Comparison of ENCODE assay signal across 1 cellular context in the genomic region with DNA sequence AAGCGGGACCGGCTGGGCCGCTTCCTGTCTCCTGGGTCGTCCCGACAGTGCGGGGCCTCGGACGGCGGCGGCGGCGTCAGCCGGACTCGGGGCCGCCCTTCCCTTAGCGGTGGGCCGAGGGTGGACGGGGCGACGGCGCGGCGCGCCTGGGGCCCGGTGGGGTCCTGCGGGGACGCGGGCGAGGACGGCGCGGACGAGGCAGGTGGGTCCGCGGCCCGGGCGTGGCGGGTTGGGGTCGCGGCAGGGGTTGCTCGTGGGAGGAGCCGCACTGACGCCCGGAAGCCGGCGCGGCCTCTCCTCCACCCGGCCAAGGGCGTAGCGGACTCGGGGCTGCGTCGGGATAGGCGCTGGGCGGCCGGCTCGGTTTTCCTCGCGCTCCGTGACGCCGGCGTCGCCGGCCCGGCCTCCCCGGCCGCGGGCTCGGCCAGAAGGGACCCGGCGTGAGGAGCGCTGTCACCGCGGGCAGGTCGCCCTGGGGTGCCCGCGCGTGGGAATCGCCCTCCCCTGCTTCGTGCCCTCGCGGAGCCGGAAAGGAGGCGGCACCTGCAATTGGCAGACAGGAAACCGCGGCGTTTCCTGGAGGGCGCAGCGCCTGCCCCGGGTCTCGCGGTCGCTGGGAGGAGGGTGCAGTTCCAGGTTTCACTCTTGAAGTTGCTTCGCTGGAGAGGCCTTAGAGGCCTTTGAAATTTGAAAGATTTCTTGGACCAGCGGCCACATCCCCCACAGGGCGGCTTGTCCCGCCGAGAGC.
A peak's percentile ranks its signal among the peaks of the same experiment; 100 is the strongest.
TF ChIP-seq lines count a peak whose summit lies in the region.

No MANE protein-coding gene starts in this region.

TF ChIP-seq in H1, 55 proteins besides CTCF, POLR2A, EP300 and RAD21:
- TF ChIP-seq SIX5 (IDR thresholded peaks at IDR 0.05; ENCODE audit: low read depth, low read length): no peak
- TF ChIP-seq RBBP5 (IDR thresholded peaks at IDR 0.05; ENCODE audit: borderline replicate concordance, low read depth, low read length): no peak
- TF ChIP-seq CBX8 (IDR thresholded peaks at IDR 0.05; ENCODE audit: borderline replicate concordance, low read depth, low read length): no peak
- TF ChIP-seq ASH2L (IDR thresholded peaks at IDR 0.05; ENCODE audit: low read length): peak; percentile 11
- peak; percentile 34 for TF ChIP-seq KDM4A (IDR thresholded peaks at IDR 0.05; ENCODE audit: low read depth, low read length, severe bottlenecking)
- TF ChIP-seq EGR1 (IDR thresholded peaks at IDR 0.05; ENCODE audit: borderline replicate concordance, low read depth, low read length): 0 out of 2 replicates have a peak, but pooled peaks have one; percentile 2
- TF ChIP-seq, protein P1, sequence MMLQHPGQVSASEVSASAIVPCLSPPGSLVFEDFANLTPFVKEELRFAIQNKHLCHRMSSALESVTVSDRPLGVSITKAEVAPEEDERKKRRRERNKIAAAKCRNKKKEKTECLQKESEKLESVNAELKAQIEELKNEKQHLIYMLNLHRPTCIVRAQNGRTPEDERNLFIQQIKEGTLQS (IDR thresholded peaks at IDR 0.05; ENCODE audit: insufficient read depth, low read depth, low read length): no peak
- TF ChIP-seq KDM5A (IDR thresholded peaks at IDR 0.05; ENCODE audit: low read length): no peak
- TF ChIP-seq GABPA (IDR thresholded peaks at IDR 0.05; ENCODE audit: borderline replicate concordance, insufficient read depth, low read length): 0 out of 2 replicates have a peak, but pooled peaks have one; percentile 8
- no peak for TF ChIP-seq CHD1 (IDR thresholded peaks at IDR 0.05; ENCODE audit: low read depth, low read length)
- TF ChIP-seq, protein P2, sequence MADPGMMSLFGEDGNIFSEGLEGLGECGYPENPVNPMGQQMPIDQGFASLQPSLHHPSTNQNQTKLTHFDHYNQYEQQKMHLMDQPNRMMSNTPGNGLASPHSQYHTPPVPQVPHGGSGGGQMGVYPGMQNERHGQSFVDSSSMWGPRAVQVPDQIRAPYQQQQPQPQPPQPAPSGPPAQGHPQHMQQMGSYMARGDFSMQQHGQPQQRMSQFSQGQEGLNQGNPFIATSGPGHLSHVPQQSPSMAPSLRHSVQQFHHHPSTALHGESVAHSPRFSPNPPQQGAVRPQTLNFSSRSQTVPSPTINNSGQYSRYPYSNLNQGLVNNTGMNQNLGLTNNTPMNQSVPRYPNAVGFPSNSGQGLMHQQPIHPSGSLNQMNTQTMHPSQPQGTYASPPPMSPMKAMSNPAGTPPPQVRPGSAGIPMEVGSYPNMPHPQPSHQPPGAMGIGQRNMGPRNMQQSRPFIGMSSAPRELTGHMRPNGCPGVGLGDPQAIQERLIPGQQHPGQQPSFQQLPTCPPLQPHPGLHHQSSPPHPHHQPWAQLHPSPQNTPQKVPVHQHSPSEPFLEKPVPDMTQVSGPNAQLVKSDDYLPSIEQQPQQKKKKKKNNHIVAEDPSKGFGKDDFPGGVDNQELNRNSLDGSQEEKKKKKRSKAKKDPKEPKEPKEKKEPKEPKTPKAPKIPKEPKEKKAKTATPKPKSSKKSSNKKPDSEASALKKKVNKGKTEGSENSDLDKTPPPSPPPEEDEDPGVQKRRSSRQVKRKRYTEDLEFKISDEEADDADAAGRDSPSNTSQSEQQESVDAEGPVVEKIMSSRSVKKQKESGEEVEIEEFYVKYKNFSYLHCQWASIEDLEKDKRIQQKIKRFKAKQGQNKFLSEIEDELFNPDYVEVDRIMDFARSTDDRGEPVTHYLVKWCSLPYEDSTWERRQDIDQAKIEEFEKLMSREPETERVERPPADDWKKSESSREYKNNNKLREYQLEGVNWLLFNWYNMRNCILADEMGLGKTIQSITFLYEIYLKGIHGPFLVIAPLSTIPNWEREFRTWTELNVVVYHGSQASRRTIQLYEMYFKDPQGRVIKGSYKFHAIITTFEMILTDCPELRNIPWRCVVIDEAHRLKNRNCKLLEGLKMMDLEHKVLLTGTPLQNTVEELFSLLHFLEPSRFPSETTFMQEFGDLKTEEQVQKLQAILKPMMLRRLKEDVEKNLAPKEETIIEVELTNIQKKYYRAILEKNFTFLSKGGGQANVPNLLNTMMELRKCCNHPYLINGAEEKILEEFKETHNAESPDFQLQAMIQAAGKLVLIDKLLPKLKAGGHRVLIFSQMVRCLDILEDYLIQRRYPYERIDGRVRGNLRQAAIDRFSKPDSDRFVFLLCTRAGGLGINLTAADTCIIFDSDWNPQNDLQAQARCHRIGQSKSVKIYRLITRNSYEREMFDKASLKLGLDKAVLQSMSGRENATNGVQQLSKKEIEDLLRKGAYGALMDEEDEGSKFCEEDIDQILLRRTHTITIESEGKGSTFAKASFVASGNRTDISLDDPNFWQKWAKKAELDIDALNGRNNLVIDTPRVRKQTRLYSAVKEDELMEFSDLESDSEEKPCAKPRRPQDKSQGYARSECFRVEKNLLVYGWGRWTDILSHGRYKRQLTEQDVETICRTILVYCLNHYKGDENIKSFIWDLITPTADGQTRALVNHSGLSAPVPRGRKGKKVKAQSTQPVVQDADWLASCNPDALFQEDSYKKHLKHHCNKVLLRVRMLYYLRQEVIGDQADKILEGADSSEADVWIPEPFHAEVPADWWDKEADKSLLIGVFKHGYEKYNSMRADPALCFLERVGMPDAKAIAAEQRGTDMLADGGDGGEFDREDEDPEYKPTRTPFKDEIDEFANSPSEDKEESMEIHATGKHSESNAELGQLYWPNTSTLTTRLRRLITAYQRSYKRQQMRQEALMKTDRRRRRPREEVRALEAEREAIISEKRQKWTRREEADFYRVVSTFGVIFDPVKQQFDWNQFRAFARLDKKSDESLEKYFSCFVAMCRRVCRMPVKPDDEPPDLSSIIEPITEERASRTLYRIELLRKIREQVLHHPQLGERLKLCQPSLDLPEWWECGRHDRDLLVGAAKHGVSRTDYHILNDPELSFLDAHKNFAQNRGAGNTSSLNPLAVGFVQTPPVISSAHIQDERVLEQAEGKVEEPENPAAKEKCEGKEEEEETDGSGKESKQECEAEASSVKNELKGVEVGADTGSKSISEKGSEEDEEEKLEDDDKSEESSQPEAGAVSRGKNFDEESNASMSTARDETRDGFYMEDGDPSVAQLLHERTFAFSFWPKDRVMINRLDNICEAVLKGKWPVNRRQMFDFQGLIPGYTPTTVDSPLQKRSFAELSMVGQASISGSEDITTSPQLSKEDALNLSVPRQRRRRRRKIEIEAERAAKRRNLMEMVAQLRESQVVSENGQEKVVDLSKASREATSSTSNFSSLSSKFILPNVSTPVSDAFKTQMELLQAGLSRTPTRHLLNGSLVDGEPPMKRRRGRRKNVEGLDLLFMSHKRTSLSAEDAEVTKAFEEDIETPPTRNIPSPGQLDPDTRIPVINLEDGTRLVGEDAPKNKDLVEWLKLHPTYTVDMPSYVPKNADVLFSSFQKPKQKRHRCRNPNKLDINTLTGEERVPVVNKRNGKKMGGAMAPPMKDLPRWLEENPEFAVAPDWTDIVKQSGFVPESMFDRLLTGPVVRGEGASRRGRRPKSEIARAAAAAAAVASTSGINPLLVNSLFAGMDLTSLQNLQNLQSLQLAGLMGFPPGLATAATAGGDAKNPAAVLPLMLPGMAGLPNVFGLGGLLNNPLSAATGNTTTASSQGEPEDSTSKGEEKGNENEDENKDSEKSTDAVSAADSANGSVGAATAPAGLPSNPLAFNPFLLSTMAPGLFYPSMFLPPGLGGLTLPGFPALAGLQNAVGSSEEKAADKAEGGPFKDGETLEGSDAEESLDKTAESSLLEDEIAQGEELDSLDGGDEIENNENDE (IDR thresholded peaks at IDR 0.05; ENCODE audit: insufficient replicate concordance, low read length): no peak
- TF ChIP-seq NRF1 (IDR thresholded peaks at IDR 0.05; ENCODE audit: low read depth, low read length): no peak
- no peak for TF ChIP-seq NANOG (IDR thresholded peaks at IDR 0.05; ENCODE audit: insufficient read depth, low read depth, low read length, poor library complexity, severe bottlenecking)
- TF ChIP-seq HDAC6 (IDR thresholded peaks at IDR 0.05; ENCODE audit: low read depth, low read length): no peak
- no peak for TF ChIP-seq BCL11A (IDR thresholded peaks at IDR 0.05; ENCODE audit: low read depth in 2 of 2, low read length in 2 of 2)
- no peak for TF ChIP-seq MAFK (IDR thresholded peaks at IDR 0.05; ENCODE audit: low read depth, low read length)
- no peak for TF ChIP-seq RFX5 (IDR thresholded peaks at IDR 0.05; ENCODE audit: borderline replicate concordance, low read depth, low read length)
- TF ChIP-seq POLR2AphosphoS5 (IDR thresholded peaks at IDR 0.05; ENCODE audit: low read depth, low read length): no peak
- TF ChIP-seq HDAC2 (IDR thresholded peaks at IDR 0.05; ENCODE audit: borderline replicate concordance in 1 of 2, low read depth in 2 of 2, low read length in 2 of 2): no peak
- TF ChIP-seq CREB1 (IDR thresholded peaks at IDR 0.05): no peak
- TF ChIP-seq SP1 (IDR thresholded peaks at IDR 0.05; ENCODE audit: low read depth, low read length): no peak
- no peak for TF ChIP-seq CBX5 (IDR thresholded peaks at IDR 0.05; ENCODE audit: low read depth, low read length)
- TF ChIP-seq SUZ12 (IDR thresholded peaks at IDR 0.05; ENCODE audit: low read length): 0 out of 2 replicates have a peak, but pooled peaks have one; percentile 32
- no peak for TF ChIP-seq TAF1 (IDR thresholded peaks at IDR 0.05; ENCODE audit: low read depth, low read length)
- no peak for TF ChIP-seq FOSL1 (IDR thresholded peaks at IDR 0.05; ENCODE audit: insufficient read depth, low read depth, low read length)
- TF ChIP-seq SRF (IDR thresholded peaks at IDR 0.05; ENCODE audit: low read depth, low read length): no peak
- TF ChIP-seq KDM1A (IDR thresholded peaks at IDR 0.05; ENCODE audit: borderline replicate concordance, low read length): no peak
- TF ChIP-seq, protein P3, sequence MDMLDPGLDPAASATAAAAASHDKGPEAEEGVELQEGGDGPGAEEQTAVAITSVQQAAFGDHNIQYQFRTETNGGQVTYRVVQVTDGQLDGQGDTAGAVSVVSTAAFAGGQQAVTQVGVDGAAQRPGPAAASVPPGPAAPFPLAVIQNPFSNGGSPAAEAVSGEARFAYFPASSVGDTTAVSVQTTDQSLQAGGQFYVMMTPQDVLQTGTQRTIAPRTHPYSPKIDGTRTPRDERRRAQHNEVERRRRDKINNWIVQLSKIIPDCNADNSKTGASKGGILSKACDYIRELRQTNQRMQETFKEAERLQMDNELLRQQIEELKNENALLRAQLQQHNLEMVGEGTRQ (IDR thresholded peaks at IDR 0.05; ENCODE audit: low read length): no peak
- TF ChIP-seq, protein P4, sequence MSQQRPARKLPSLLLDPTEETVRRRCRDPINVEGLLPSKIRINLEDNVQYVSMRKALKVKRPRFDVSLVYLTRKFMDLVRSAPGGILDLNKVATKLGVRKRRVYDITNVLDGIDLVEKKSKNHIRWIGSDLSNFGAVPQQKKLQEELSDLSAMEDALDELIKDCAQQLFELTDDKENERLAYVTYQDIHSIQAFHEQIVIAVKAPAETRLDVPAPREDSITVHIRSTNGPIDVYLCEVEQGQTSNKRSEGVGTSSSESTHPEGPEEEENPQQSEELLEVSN (IDR thresholded peaks at IDR 0.05): peak; percentile 37; the same call in 1 of the 2 replicates
- no peak for TF ChIP-seq JUN (IDR thresholded peaks at IDR 0.05; ENCODE audit: low read depth, low read length)
- TF ChIP-seq SAP30 (IDR thresholded peaks at IDR 0.05; ENCODE audit: insufficient read depth, insufficient replicate concordance, low read length): no peak
